Comparison of ENCODE assay signal across 8 cellular contexts in the genomic region with DNA sequence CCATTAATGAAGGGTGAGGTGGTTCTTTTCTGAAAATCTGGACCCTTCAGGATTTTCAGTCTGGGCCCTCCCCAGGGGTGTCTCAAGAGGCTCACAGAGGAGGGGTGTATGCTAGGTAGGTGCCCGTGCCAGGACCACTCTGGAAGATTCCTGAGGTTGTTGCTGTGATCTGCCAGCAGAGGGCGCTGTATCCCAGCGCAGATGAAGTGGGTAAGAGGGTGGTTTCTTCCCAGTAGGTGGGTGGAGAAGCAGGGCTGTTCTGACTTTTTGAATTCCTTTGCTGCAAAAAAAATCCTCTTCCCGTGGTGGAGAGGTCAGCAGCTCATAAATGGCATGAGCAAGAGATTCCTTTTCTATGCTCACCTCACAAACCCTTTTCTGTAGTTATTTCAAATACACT. TPM values are rescaled to one million over a fixed set of nuclear protein-coding genes. Genes with fewer than 3 reads are reported as not detected.
DNase-seq lines count a peak whose midpoint lies in the region; ATAC-seq and TF ChIP-seq lines count a peak whose summit lies in the region.

No MANE protein-coding gene starts in this region.

- H3K9me3 Mint-ChIP-seq in activated CD4-positive, alpha-beta T cell treated with anti-CD3 and anti-CD28 coated beads, Interleukin-2, amount 10 ng/mL, durations not matched to agents 24 days and 14 days, result no peaks in the 10 kb centered on the region
- peaks cover 13% of the 10 kb centered on the region for H3K9me3 Mint-ChIP-seq in mesothelial cell of epicardium
- no peaks in the 10 kb centered on the region for H3K9me3 Mint-ChIP-seq in type B pancreatic cell

- H3K27me3 ChIP-seq in dorsolateral prefrontal cortex, result peaks cover 0 to 53% (median 17%) of the 10 kb centered on the region in 45 donors

- peak; percentile 40 to 85 (median 76) for TF ChIP-seq CTCF in dorsolateral prefrontal cortex (IDR thresholded peaks at IDR 0.05 in 54 of 56, conservative IDR thresholded peaks at IDR 0.05 in 2 of 56; ENCODE audit: low read depth in 1 of 56, partially characterized antibody in 56 of 56)
- peak; percentile 81 for TF ChIP-seq CTCF in mesothelial cell of epicardium (IDR thresholded peaks at IDR 0.05; ENCODE audit: unreplicated experiment)
- TF ChIP-seq CTCF in type B pancreatic cell (conservative IDR thresholded peaks at IDR 0.05), result peak; percentile 82

- H3K27me3 Mint-ChIP-seq in activated CD4-positive, alpha-beta T cell treated with anti-CD3 and anti-CD28 coated beads, Interleukin-2, amount 10 ng/mL, durations not matched to agents 24 days and 14 days, result peaks cover 5% of the 10 kb centered on the region
- no peaks in the 10 kb centered on the region for H3K27me3 Mint-ChIP-seq in mesothelial cell of epicardium (ENCODE audit: low read depth)
- no peaks in the 10 kb centered on the region for H3K27me3 Mint-ChIP-seq in type B pancreatic cell

- intact Hi-C loops in activated CD4-positive, alpha-beta T cell treated with anti-CD3 and anti-CD28 coated beads, Interleukin-2, amount 10 ng/mL, durations not matched to agents 24 days and 14 days (cut with micrococcal nuclease), result loop anchor here (5.0 kb wide), 1 partner anchor 589 kb away; no protein-coding TSS in a partner anchor
- intact Hi-C loops in dorsolateral prefrontal cortex (cut with DNase I), result no loop called here

- no peaks in the 10 kb centered on the region for H3K36me3 Mint-ChIP-seq in activated CD4-positive, alpha-beta T cell treated with anti-CD3 and anti-CD28 coated beads, Interleukin-2, amount 10 ng/mL, durations not matched to agents 24 days and 14 days (ENCODE audit: low read depth)
- H3K36me3 Mint-ChIP-seq in mesothelial cell of epicardium (no peaks in the 10 kb centered on the region), type B pancreatic cell (no peaks in the 10 kb centered on the region)

- no peak for ATAC-seq in GM18868 (IDR thresholded peaks at IDR 0.05; ENCODE audit: unreplicated experiment)

- H3K4me3 Mint-ChIP-seq in activated CD4-positive, alpha-beta T cell treated with anti-CD3 and anti-CD28 coated beads, Interleukin-2, amount 10 ng/mL, durations not matched to agents 24 days and 14 days, result no peak overlapping the region
- H3K4me3 Mint-ChIP-seq in mesothelial cell of epicardium (no peak overlapping the region), type B pancreatic cell (no peak overlapping the region)

- H3K27ac Mint-ChIP-seq in activated CD4-positive, alpha-beta T cell treated with anti-CD3 and anti-CD28 coated beads, Interleukin-2, amount 10 ng/mL, durations not matched to agents 24 days and 14 days, result no peak overlapping the region
- H3K27ac Mint-ChIP-seq in mesothelial cell of epicardium (no peak overlapping the region), type B pancreatic cell (no peak overlapping the region)

- peaks cover 2% of the 10 kb centered on the region for H3K4me1 Mint-ChIP-seq in activated CD4-positive, alpha-beta T cell treated with anti-CD3 and anti-CD28 coated beads, Interleukin-2, amount 10 ng/mL, durations not matched to agents 24 days and 14 days
- peaks cover 7% of the 10 kb centered on the region for H3K4me1 Mint-ChIP-seq in mesothelial cell of epicardium
- H3K4me1 Mint-ChIP-seq in type B pancreatic cell (ENCODE audit: unreplicated experiment), result no peaks in the 10 kb centered on the region

- DNase-seq in NOMO-1 (lab: John Stamatoyannopoulos, UW; ENCODE audit: unreplicated experiment in 2 of 2) (peak; percentile 8 to 26), NOMO-1 treated with dmso at 0.1 percent for 144 hours (lab: John Stamatoyannopoulos, UW; ENCODE audit: unreplicated experiment) (no peak), NCI-H1092 (lab: John Stamatoyannopoulos, UW) (peak; percentile 18), dorsolateral prefrontal cortex (peak in 5 of 10 donors; percentile 10 to 56 (median 33)), mesothelial cell of epicardium (ENCODE audit: low spot score in 2 of 2, unreplicated experiment in 2 of 2) (no peak), type B pancreatic cell (ENCODE audit: extremely low spot score, unreplicated experiment) (no peak)
- DNase-seq in activated CD4-positive, alpha-beta T cell treated with anti-CD3 and anti-CD28 coated beads, Interleukin-2, amount 10 ng/mL, durations not matched to agents 24 days and 14 days, result peak; percentile 75

- no peak overlapping the region for H3K4me3 ChIP-seq in dorsolateral prefrontal cortex

- no peak overlapping the region for H3K27ac ChIP-seq in dorsolateral prefrontal cortex

RNA-seq across cellular contexts. Expression of a gene that starts 51.1 kb away (rescaled TPM):
- 1.4 and 1.7 TPM in 2 replicates for total RNA-seq in activated CD4-positive, alpha-beta T cell treated with anti-CD3 and anti-CD28 coated beads, Interleukin-2, amount 10 ng/mL, durations not matched to agents 24 days and 14 days
- total RNA-seq in dorsolateral prefrontal cortex (10 to 100 TPM in 33 of 120 experiments, 1 to 10 TPM in 87; 4.8 to 15.3 (median 8.5) TPM), mesothelial cell of epicardium (9.8 to 10.7 TPM (median 10.4 TPM) in 3 replicates), type B pancreatic cell (ENCODE audit: low replicate concordance) (4.9 and 9.3 TPM in 2 replicates)

Comparison
In these comparisons a context has a peak if more than half of its experiments do, and no peak if none do; other contexts are left out.
1. DNase-seq: peak in NOMO-1 (2 of 2), NCI-H1092 (single experiment) and activated CD4-positive, alpha-beta T cell treated with anti-CD3 and anti-CD28 coated beads, Interleukin-2, amount 10 ng/mL, durations not matched to agents 24 days and 14 days (single experiment); none in NOMO-1 treated with dmso at 0.1 percent for 144 hours (single experiment), mesothelial cell of epicardium (0 of 2) and type B pancreatic cell (single experiment).
2. Peak in every context shown above with its lines, with median percentiles within 50 percentile points of each other: CTCF ChIP-seq.